11 cellular contexts compared by ENCODE assay signal in the genomic region with DNA sequence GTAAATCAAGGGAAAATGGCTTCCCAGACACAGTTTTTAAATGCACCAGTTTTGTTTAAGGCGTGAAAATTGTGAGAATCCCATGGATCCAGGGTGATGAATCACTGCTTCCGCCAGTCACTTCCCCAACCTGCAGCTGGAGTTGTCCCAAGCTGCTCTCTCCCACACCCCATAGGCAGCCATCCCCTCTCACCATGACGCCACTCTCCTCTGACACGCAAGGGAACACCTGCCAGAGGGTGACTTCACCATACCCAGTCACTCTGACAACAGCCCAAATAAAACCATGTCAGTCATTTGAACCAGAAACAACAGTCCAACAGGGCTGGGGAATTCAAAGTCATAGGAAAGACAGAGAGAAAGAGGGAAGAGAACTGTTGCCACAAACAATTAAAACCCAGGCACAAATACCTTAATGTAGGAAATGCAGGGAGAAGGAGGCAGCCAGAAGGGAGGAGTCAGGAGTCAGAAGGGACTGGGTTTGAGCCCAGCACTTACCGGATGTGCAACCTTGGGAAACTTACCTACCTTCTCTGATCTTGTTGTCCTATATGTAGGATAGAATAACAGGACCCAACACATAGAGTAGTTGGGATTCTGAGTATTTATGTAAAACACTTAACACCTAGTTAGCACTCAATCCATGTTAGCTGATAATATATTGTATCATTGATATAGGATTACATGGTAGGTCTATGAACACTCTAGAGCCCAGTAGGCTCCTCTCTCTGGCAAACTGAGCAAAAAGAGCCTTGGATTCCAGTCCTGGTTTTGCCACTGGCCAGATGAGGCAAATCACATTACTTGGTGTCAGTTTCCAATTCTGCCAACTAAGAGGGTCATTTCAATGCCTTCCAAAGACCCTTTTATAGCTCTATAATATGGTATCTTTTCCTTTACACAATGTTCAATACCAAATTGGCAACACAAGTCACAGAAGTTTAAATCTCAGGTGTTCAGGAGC.
DNase-seq lines count a peak whose midpoint lies in the region; TF ChIP-seq lines count a peak whose summit lies in the region.
"Had no signal": no experiment of that assay in that cellular context is flagged by ENCODE, and none has a peak within 500 bp of the region (broad histone marks: within the 10 kb centered on the region; RNA-seq: fewer than 3 reads in every experiment).

No MANE protein-coding gene starts in this region.

- H4K8ac ChIP-seq in mesendoderm (ENCODE audit: low read depth, low read length): no peak overlapping the region

- no peak for TF ChIP-seq CTCF in GM10266 (IDR thresholded peaks at IDR 0.05; ENCODE audit: control insufficient read depth, insufficient read depth, low read depth, missing control alignments)

- no peak overlapping the region for H3K56ac ChIP-seq in mesendoderm (ENCODE audit: low read length)

- H3K4ac ChIP-seq in mesendoderm (ENCODE audit: low read depth, low read length): no peak overlapping the region

- no peak overlapping the region for H2BK15ac ChIP-seq in mesendoderm (replicated peaks; ENCODE audit: low read depth)

- no peak overlapping the region for H3K23ac ChIP-seq in mesendoderm (ENCODE audit: low read length)

- no peak overlapping the region for H3K9ac ChIP-seq in mesendoderm (ENCODE audit: low read length)

- H3K4me1 ChIP-seq in effector memory CD4-positive, alpha-beta T cell (ENCODE audit: control insufficient read depth, insufficient read depth, low read length, poor library complexity, severe bottlenecking): peaks cover 44% of the 10 kb centered on the region
- H3K4me1 ChIP-seq in mesendoderm (ENCODE audit: control insufficient read depth, low read depth, low read length): peaks cover 3% of the 10 kb centered on the region

- H3K4me2 ChIP-seq in mesendoderm (ENCODE audit: low read length): no peak overlapping the region

- H3K27me3 ChIP-seq in effector memory CD4-positive, alpha-beta T cell (replicated peaks; ENCODE audit: control insufficient read depth, insufficient read depth, low read length, poor library complexity, severe bottlenecking): no peaks in the 10 kb centered on the region
- no peaks in the 10 kb centered on the region for H3K27me3 ChIP-seq in mesendoderm (ENCODE audit: insufficient read depth, low read length, poor library complexity)

- H2AK5ac ChIP-seq in mesendoderm (ENCODE audit: low read length): no peak overlapping the region

- no peaks in the 10 kb centered on the region for H3K79me2 ChIP-seq in mesendoderm (ENCODE audit: control insufficient read depth, insufficient read depth, low read length)

- H3K36me3 ChIP-seq in effector memory CD4-positive, alpha-beta T cell (ENCODE audit: control insufficient read depth, insufficient read depth, low read length): no peaks in the 10 kb centered on the region
- H3K36me3 ChIP-seq in mesendoderm (ENCODE audit: control insufficient read depth, insufficient read depth, low read length): no peaks in the 10 kb centered on the region

- H3K27ac ChIP-seq in effector memory CD4-positive, alpha-beta T cell (ENCODE audit: insufficient read depth, low read length, poor library complexity, severe bottlenecking): peak overlapping the region; percentile 23
- no peak overlapping the region for H3K27ac ChIP-seq in mesendoderm (ENCODE audit: low read depth, low read length)

- DNase-seq in ELF-1 (ENCODE audit: low read depth, low spot score) (peak; percentile 42), NCI-H2107 (lab: John Stamatoyannopoulos, UW) (peak; percentile 32), mesendoderm (peak; percentile 80), HPDE6-E6E7 (ENCODE audit: extremely low spot score) (no peak), middle frontal gyrus (ENCODE audit: extremely low spot score, low spot score) (no peak), GM10266 (ENCODE audit: extremely low spot score) (no peak)
- no peak for DNase-seq in effector memory CD4-positive, alpha-beta T cell
- no peak for DNase-seq in activated CD8-positive, alpha-beta memory T cell treated with anti-CD3 and anti-CD28 coated beads, Interleukin-2, amount 50 U/mL, for 4 hours
- DNase-seq: activated effector memory CD4-positive, alpha-beta T cell treated with anti-CD3 and anti-CD28 coated beads, Interleukin-2, amount 50 U/mL, for 16 hours; MM.1S; T-helper 1 cell had no signal

- no peaks in the 10 kb centered on the region for H3K79me1 ChIP-seq in mesendoderm (ENCODE audit: low read length)

- H4K5ac ChIP-seq in mesendoderm (ENCODE audit: low read length): no peak overlapping the region

- H3K4me3 ChIP-seq in effector memory CD4-positive, alpha-beta T cell (ENCODE audit: insufficient read depth, low read depth, low read length, poor library complexity, severe bottlenecking): no peak overlapping the region
- no peak overlapping the region for H3K4me3 ChIP-seq in mesendoderm (ENCODE audit: low read length)

- no peak overlapping the region for H3K18ac ChIP-seq in mesendoderm (ENCODE audit: low read length)

- no peaks in the 10 kb centered on the region for H3K9me3 ChIP-seq in effector memory CD4-positive, alpha-beta T cell (ENCODE audit: control insufficient read depth, low read length)

- H2BK120ac ChIP-seq in mesendoderm (ENCODE audit: low read depth, low read length): no peak overlapping the region

- no CpG with 5 or more reads among the region's 5 CpGs for WGBS in mesendoderm (ENCODE audit: extremely low coverage, insufficient coverage, low lambda C conversion rate)

- H2BK5ac ChIP-seq in mesendoderm (ENCODE audit: low read length): no peak overlapping the region

Comparison
In these comparisons a context has a peak if more than half of its experiments do, and no peak if none do; other contexts are left out.
1. DNase-seq: peak in ELF-1 (single experiment), NCI-H2107 (single experiment) and mesendoderm (single experiment); none in effector memory CD4-positive, alpha-beta T cell (0 of 3), HPDE6-E6E7 (single experiment), middle frontal gyrus (single experiment), activated CD8-positive, alpha-beta memory T cell treated with anti-CD3 and anti-CD28 coated beads, Interleukin-2, amount 50 U/mL, for 4 hours (single experiment) and GM10266 (single experiment).